18 cellular contexts compared by ENCODE assay signal in genomic region chr5:37776826-37777225, GRCh38.
DNase-seq lines count a peak whose midpoint lies in the region; FAIRE-seq and TF ChIP-seq lines count a peak whose summit lies in the region.
"Had no signal": no experiment of that assay in that cellular context is flagged by ENCODE, and none has a peak within 500 bp of the region (broad histone marks: within the 10 kb centered on the region; RNA-seq: fewer than 3 reads in every experiment).

No MANE protein-coding gene starts in this region.

- peak overlapping the region; percentile 8 for H3K27ac Mint-ChIP-seq in astrocyte (ENCODE audit: unreplicated experiment)
- H3K27ac Mint-ChIP-seq: progenitor cell of endocrine pancreas, T-helper 17 cell had no signal

- no peak for FAIRE-seq in astrocyte (lab: Jason Lieb, UNC)

- intact Hi-C loops in stomach (cut with DNase I; ENCODE audit: low total_unique reads): no loop called here

- peak overlapping the region; percentile 68 for H3K9ac ChIP-seq in astrocyte (ENCODE audit: low read length)

- H3K27me3 Mint-ChIP-seq in astrocyte (ENCODE audit: low read depth, unreplicated experiment): no peaks in the 10 kb centered on the region
- H3K27me3 Mint-ChIP-seq: progenitor cell of endocrine pancreas, T-helper 17 cell had no signal

- H3K27me3 ChIP-seq in astrocyte (ENCODE audit: insufficient read depth, low read length): no peaks in the 10 kb centered on the region
- no peaks in the 10 kb centered on the region for H3K27me3 ChIP-seq in stomach
- H3K27me3 ChIP-seq: adrenal gland, testis had no signal

- H3K4me1 ChIP-seq in astrocyte (ENCODE audit: insufficient read depth, low read length): peaks cover 22% of the 10 kb centered on the region
- H3K4me1 ChIP-seq in stomach: no peaks in the 10 kb centered on the region
- H3K4me1 ChIP-seq: adrenal gland, testis had no signal

- H3K4me3 ChIP-seq in astrocyte (ENCODE audit: insufficient read depth, low read depth, low read length) (no peak overlapping the region), stomach (no peak overlapping the region)
- H3K4me3 ChIP-seq: adrenal gland, testis had no signal

- H3K79me2 ChIP-seq in astrocyte (ENCODE audit: insufficient read depth, low read length): no peaks in the 10 kb centered on the region

- DNase-seq in GM04504 (ENCODE audit: low read depth) (peak; percentile 93), astrocyte (ENCODE audit: low read depth) (peak; percentile 86), glomerular visceral epithelial cell (ENCODE audit: extremely low spot score) (peak; percentile 30), stomach (no peak), OCI-M1 (lab: John Stamatoyannopoulos, UW) (no peak), NCI-H69 (lab: John Stamatoyannopoulos, UW) (no peak), iPS-NIHi7 (ENCODE audit: extremely low spot score) (no peak)
- no peak for DNase-seq in effector CD8-positive, alpha-beta T cell (lab: John Stamatoyannopoulos, UW)
- DNase-seq: activated CD4-positive, alpha-beta T cell treated with anti-CD3 and anti-CD28 coated beads for 4 hours; activated T-cell treated with anti-CD3 and anti-CD28 coated beads, Interleukin-2, amount 50 U/mL, for 1 hour; adrenal gland; DMS79 treated with DMSO at 0.1 percent for 48 hours; KBM-7; NCI-H526; T-helper 17 cell; testis had no signal

- no peaks in the 10 kb centered on the region for H3K36me3 Mint-ChIP-seq in astrocyte (ENCODE audit: low read depth, unreplicated experiment)

- TF ChIP-seq EP300 in stomach (IDR thresholded peaks at IDR 0.05): no peak

- peaks cover 29% of the 10 kb centered on the region for H3K4me1 Mint-ChIP-seq in astrocyte (ENCODE audit: low read depth, unreplicated experiment)
- H3K4me1 Mint-ChIP-seq: T-helper 17 cell had no signal

- peaks cover 16% of the 10 kb centered on the region for H3K9me3 Mint-ChIP-seq in astrocyte (ENCODE audit: unreplicated experiment)

- TF ChIP-seq POLR2A in stomach (IDR thresholded peaks at IDR 0.05): no peak

- peak overlapping the region; percentile 21 for H2AFZ ChIP-seq in astrocyte (ENCODE audit: low read depth, low read length)

- H3K9me3 ChIP-seq in astrocyte (ENCODE audit: insufficient read depth, low read depth, low read length) (peaks cover 4% of the 10 kb centered on the region), stomach (peaks cover 0 to 16% (median 9%) of the 10 kb centered on the region in 4 donors)
- H3K9me3 ChIP-seq: adrenal gland, testis had no signal

- peak overlapping the region; percentile 21 for H3K4me2 ChIP-seq in astrocyte (ENCODE audit: low read length)

- H3K27ac ChIP-seq in astrocyte (ENCODE audit: low read depth, low read length): peak overlapping the region; percentile 84
- peak overlapping the region in 3 of 5 donors; percentile 53 to 76 (median 71) for H3K27ac ChIP-seq in stomach
- H3K27ac ChIP-seq: adrenal gland, C4-2B, testis had no signal

- WGBS in stomach, 5 donors: 61 to 77% (median 72%) methylated on average over 7 of the region's 7 CpGs

- TF ChIP-seq CTCF in astrocyte (IDR thresholded peaks at IDR 0.05; ENCODE audit: insufficient read depth, low read depth, low read length) (no peak), stomach (IDR thresholded peaks at IDR 0.05) (no peak)

- no peak overlapping the region for H3K4me3 Mint-ChIP-seq in astrocyte (ENCODE audit: unreplicated experiment)
- H3K4me3 Mint-ChIP-seq: T-helper 17 cell had no signal

- H3K36me3 ChIP-seq in astrocyte (ENCODE audit: insufficient read depth, low read length) (no peaks in the 10 kb centered on the region), stomach (no peaks in the 10 kb centered on the region)
- H3K36me3 ChIP-seq: adrenal gland had no signal

- no peaks in the 10 kb centered on the region for H4K20me1 ChIP-seq in astrocyte (ENCODE audit: insufficient read depth, low read length)

Comparison
In these comparisons a context has a peak if more than half of its experiments do, and no peak if none do; other contexts are left out.
1. DNase-seq: peak in GM04504 (single experiment), astrocyte (single experiment) and glomerular visceral epithelial cell (single experiment); none in stomach (single experiment), OCI-M1 (single experiment), effector CD8-positive, alpha-beta T cell (single experiment), NCI-H69 (single experiment) and iPS-NIHi7 (single experiment).